In the genomic region with DNA sequence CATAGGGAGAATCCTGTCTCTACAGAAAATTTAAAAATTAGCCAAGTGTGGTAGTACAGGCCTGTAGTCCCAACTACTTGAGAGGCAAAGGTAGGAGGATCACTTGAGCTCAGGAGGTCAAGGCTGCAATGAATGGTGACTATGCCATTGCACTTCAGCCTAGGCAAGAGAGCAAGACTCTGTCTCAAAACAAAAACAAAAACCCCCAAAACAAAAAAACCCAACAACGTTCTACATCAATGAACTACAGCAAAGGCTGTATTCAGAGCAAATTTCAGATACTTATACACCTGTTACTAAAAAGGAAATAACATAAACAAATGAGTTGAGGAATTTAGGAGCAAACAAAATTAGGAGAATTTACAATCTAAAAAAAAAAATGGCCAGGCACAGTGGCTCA, we compare ENCODE assay signal across 27 cellular contexts. TPM values are rescaled to one million over a fixed set of nuclear protein-coding genes. Genes with fewer than 3 reads are reported as not detected.
"Had no signal": no experiment of that assay in that cellular context is flagged by ENCODE, and none has a peak within 500 bp of the region (broad histone marks: within the 10 kb centered on the region; RNA-seq: fewer than 3 reads in every experiment).

No MANE protein-coding gene starts in this region.

- H3K27me3 Mint-ChIP-seq: activated CD4-positive, alpha-beta T cell treated with anti-CD3 and anti-CD28 coated beads, Interleukin-2, amount 10 ng/mL, durations not matched to agents 24 days and 14 days; activated naive CD4-positive, alpha-beta T cell treated with anti-CD3 and anti-CD28 coated beads, Interleukin-2, amount 10 ng/mL, durations not matched to agents 7 days and 5 days; activated naive CD8-positive, alpha-beta T cell treated with anti-CD3 and anti-CD28 coated beads, Interleukin-2, amount 10 ng/mL, durations not matched to agents 7 days and 5 days; activated T-helper 17 cell treated with anti-CD3 and anti-CD28 coated beads, Interleukin-2, amount 50 U/mL, for 72 hours; central memory CD8-positive, alpha-beta T cell; T-helper 17 cell had no signal

- H3K9me3 Mint-ChIP-seq: activated B cell treated with CpG ODN at 0.5 μM for 24 hours; activated CD4-positive, alpha-beta T cell treated with anti-CD3 and anti-CD28 coated beads, Interleukin-2, amount 10 ng/mL, durations not matched to agents 24 days and 14 days; activated naive CD4-positive, alpha-beta T cell treated with anti-CD3 and anti-CD28 coated beads, Interleukin-2, amount 10 ng/mL, durations not matched to agents 7 days and 5 days; activated T-helper 17 cell treated with anti-CD3 and anti-CD28 coated beads, Interleukin-2, amount 50 U/mL, for 72 hours; central memory CD8-positive, alpha-beta T cell had no signal

- H3K36me3 Mint-ChIP-seq: activated naive CD4-positive, alpha-beta T cell treated with anti-CD3 and anti-CD28 coated beads, Interleukin-2, amount 10 ng/mL, durations not matched to agents 7 days and 5 days had no signal

- H3K4me3 Mint-ChIP-seq: activated B cell treated with CpG ODN at 0.5 μM for 24 hours; activated CD4-positive, alpha-beta T cell treated with anti-CD3 and anti-CD28 coated beads, Interleukin-2, amount 10 ng/mL, durations not matched to agents 24 days and 14 days; activated naive CD4-positive, alpha-beta T cell treated with anti-CD3 and anti-CD28 coated beads, Interleukin-2, amount 10 ng/mL, durations not matched to agents 7 days and 5 days; activated naive CD8-positive, alpha-beta T cell treated with anti-CD3 and anti-CD28 coated beads, Interleukin-2, amount 10 ng/mL, durations not matched to agents 7 days and 5 days; activated T-helper 17 cell treated with anti-CD3 and anti-CD28 coated beads, Interleukin-2, amount 50 U/mL, for 72 hours; central memory CD8-positive, alpha-beta T cell; T-helper 17 cell had no signal

- ATAC-seq: activated T-helper 17 cell treated with anti-CD3 and anti-CD28 coated beads, Interleukin-2, amount 50 U/mL, for 72 hours; body of pancreas; T-helper 17 cell had no signal

- H3K4me1 Mint-ChIP-seq: activated B cell treated with CpG ODN at 0.5 μM for 24 hours had no signal

- H3K27ac Mint-ChIP-seq: activated B cell treated with CpG ODN at 0.5 μM for 24 hours; activated CD4-positive, alpha-beta T cell treated with anti-CD3 and anti-CD28 coated beads, Interleukin-2, amount 10 ng/mL, durations not matched to agents 24 days and 14 days; activated naive CD4-positive, alpha-beta T cell treated with anti-CD3 and anti-CD28 coated beads, Interleukin-2, amount 10 ng/mL, durations not matched to agents 7 days and 5 days; activated naive CD8-positive, alpha-beta T cell treated with anti-CD3 and anti-CD28 coated beads, Interleukin-2, amount 10 ng/mL, durations not matched to agents 7 days and 5 days; activated T-helper 17 cell treated with anti-CD3 and anti-CD28 coated beads, Interleukin-2, amount 50 U/mL, for 72 hours; T-helper 17 cell had no signal

- H3K4me3 ChIP-seq: adrenal gland, ascending aorta, body of pancreas had no signal

- DNase-seq: activated B cell treated with CpG ODN at 0.5 μM for 24 hours; activated CD4-positive, alpha-beta T cell treated with anti-CD3 and anti-CD28 coated beads for 1 hour; activated CD4-positive, alpha-beta T cell treated with anti-CD3 and anti-CD28 coated beads, Interleukin-2, amount 10 ng/mL, durations not matched to agents 24 days and 14 days; activated CD4-positive, alpha-beta T cell treated with anti-CD3 and anti-CD28 coated beads, Interleukin-2, amount 50 U/mL, for 48 hours; activated gamma-delta T cell; activated naive CD4-positive, alpha-beta T cell treated with anti-CD3 and anti-CD28 coated beads, Interleukin-2, amount 10 ng/mL, durations not matched to agents 7 days and 5 days; activated naive CD8-positive, alpha-beta T cell treated with anti-CD3 and anti-CD28 coated beads, Interleukin-2, amount 10 ng/mL, durations not matched to agents 7 days and 5 days; activated T-cell treated with anti-CD3 and anti-CD28 coated beads, Interleukin-2, amount 50 U/mL, for 48 hours; adrenal gland; body of pancreas; MV-4-11; NCI-H1092 treated with DMSO at 0.1 percent for 48 hours; NCI-H1417 treated with DMSO at 0.1 percent for 48 hours; NCI-H1694; NCI-H2029; NCI-H2107; NCI-H345; NCI-H510A; NCI-H526 treated with DMSO at 0.1 percent for 48 hours; NCI-H82; SIG-M5; T-helper 17 cell; T-helper 9 cell had no signal

RNA-seq across cellular contexts. Expression of gene YES1, which starts 22.6 kb away (rescaled TPM):
- total RNA-seq: OCI-LY7 had no signal
